ENCODE assay signal across 16 cellular contexts in genomic region chr5:172276214-172276613, GRCh38. TPM values are rescaled to one million over a fixed set of nuclear protein-coding genes. Genes with fewer than 3 reads are reported as not detected.
DNase-seq lines count a peak whose midpoint lies in the region; ATAC-seq and TF ChIP-seq lines count a peak whose summit lies in the region.
"Had no signal": no experiment of that assay in that cellular context is flagged by ENCODE, and none has a peak within 500 bp of the region (broad histone marks: within the 10 kb centered on the region; RNA-seq: fewer than 3 reads in every experiment).

No MANE protein-coding gene starts in this region.

- ATAC-seq in HG02870 (IDR thresholded peaks at IDR 0.05; ENCODE audit: unreplicated experiment), result no peak
- no peak for ATAC-seq in HG03378 (IDR thresholded peaks at IDR 0.05; ENCODE audit: unreplicated experiment)
- ATAC-seq: gastrocnemius medialis had no signal

- TF ChIP-seq CTCF in MCF 10A (IDR thresholded peaks at IDR 0.05; ENCODE audit: unreplicated experiment), result no peak

- DNase-seq in ELR (ENCODE audit: low read depth) (peak; percentile 61), NCI-H460 (ENCODE audit: extremely low read depth, low read depth) (peak; percentile 19), MCF 10A (ENCODE audit: unreplicated experiment) (peak; percentile 76), myocyte (ENCODE audit: low read depth) (peak; percentile 16), NCI-H1694 (lab: John Stamatoyannopoulos, UW) (no peak)
- no peak for DNase-seq in activated CD4-positive, CD25-positive, alpha-beta regulatory T cell (lab: John Stamatoyannopoulos, UW)
- DNase-seq: activated CD4-positive, alpha-beta T cell treated with anti-CD3 and anti-CD28 coated beads, Interleukin-2, amount 50 U/mL, for 4 hours; activated naive CD4-positive, alpha-beta T cell; gastrocnemius medialis; KG1; naive B cell; NCI-H187; sigmoid colon had no signal

- POLR2A ChIA-PET in MCF 10A (lab: Yijun Ruan, JAX), result interaction anchor here (0.6 to 2.3 kb wide), 8 partner anchors 9 to 888 kb away, joined by 3 to 9 read pairs (median 3); partner anchors contain the start of genes FBXW11 and NPM1

- peak overlapping the region; percentile 58 for H3K27ac Mint-ChIP-seq in MCF 10A (ENCODE audit: low read depth, unreplicated experiment)
- H3K27ac Mint-ChIP-seq: T-helper 1 cell treated with Interleukin-12 subunit alpha and Interleukin-12 subunit beta and Interleukin-4 antibody, amounts not matched to agents 30 μg/mL and 1 μg/mL, for 36 hours had no signal

- no TSS peak for BruUV-seq in MCF 10A (replicated peaks; lab: Mats Ljungman, UMichigan)

- H3K9me3 Mint-ChIP-seq in MCF 10A (ENCODE audit: unreplicated experiment), result peaks cover 7% of the 10 kb centered on the region
- H3K9me3 Mint-ChIP-seq: T-helper 1 cell treated with Interleukin-12 subunit alpha and Interleukin-12 subunit beta and Interleukin-4 antibody, amounts not matched to agents 30 μg/mL and 1 μg/mL, for 36 hours had no signal

- intact Hi-C loops in MCF 10A (cut with micrococcal nuclease), result no loop called here

- CTCF ChIA-PET in MCF 10A (lab: Yijun Ruan, JAX), result interaction anchor here (0.5 to 1.6 kb wide), 6 partner anchors 9 to 268 kb away, joined by 3 to 5 read pairs (median 3); no protein-coding TSS in a partner anchor

- peaks cover 20% of the 10 kb centered on the region for H3K36me3 Mint-ChIP-seq in MCF 10A (ENCODE audit: insufficient read depth, unreplicated experiment)
- H3K36me3 Mint-ChIP-seq: naive B cell had no signal

- no peaks in the 10 kb centered on the region for H3K27me3 Mint-ChIP-seq in MCF 10A (ENCODE audit: insufficient read depth, unreplicated experiment)
- H3K27me3 Mint-ChIP-seq: naive B cell had no signal

- H3K4me1 Mint-ChIP-seq in MCF 10A (ENCODE audit: insufficient read depth, unreplicated experiment), result peaks cover 35% of the 10 kb centered on the region

- no peak overlapping the region for H3K4me3 Mint-ChIP-seq in MCF 10A (ENCODE audit: unreplicated experiment)
- H3K4me3 Mint-ChIP-seq: T-helper 1 cell treated with Interleukin-12 subunit alpha and Interleukin-12 subunit beta and Interleukin-4 antibody, amounts not matched to agents 30 μg/mL and 1 μg/mL, for 36 hours had no signal

RNA-seq across cellular contexts. Expression of gene UBTD2, which starts 7.3 kb away (rescaled TPM):
- total RNA-seq in NCI-H460 (2014; rRNA removed; shearing (Covaris generic)), result 13.9 and 17.4 TPM in 2 replicates
- 4.9 and 12.1 TPM in 2 replicates for polyA plus RNA-seq in NCI-H460 (2014; cell fraction: nucleus; rRNA removed)
- total RNA-seq in MCF 10A (2022) (23.3 and 24.1 TPM in 2 replicates), myocyte (40.5 and 45.2 TPM in 2 replicates)
- polyA plus RNA-seq in myocyte (2012), result 21.5 TPM

Comparison
In these comparisons a context has a peak if more than half of its experiments do, and no peak if none do; other contexts are left out.
1. DNase-seq: peak in ELR (single experiment), NCI-H460 (single experiment), MCF 10A (single experiment) and myocyte (single experiment); none in activated CD4-positive, CD25-positive, alpha-beta regulatory T cell (0 of 4) and NCI-H1694 (single experiment).